17 cellular contexts compared by ENCODE assay signal in the genomic region with DNA sequence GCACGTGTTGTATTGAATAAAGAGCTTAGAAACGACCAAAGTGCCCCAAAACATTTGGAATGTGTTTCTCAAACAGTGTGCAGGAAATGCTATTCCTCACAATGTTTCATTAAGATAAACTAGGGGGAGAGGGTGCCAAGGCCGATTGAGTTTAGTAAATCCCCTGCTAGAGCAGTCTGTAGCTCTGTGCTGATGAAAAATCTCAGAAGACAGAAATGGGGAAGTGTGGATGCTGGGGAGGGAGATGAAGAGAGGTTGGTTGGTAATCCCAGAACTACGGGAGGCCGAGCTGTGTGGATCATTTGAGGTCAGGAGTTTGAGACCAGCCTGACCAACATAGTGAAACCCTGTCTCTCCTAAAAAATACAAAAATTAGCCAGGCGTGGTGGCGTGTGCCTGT.
DNase-seq lines count a peak whose midpoint lies in the region; ATAC-seq, FAIRE-seq and TF ChIP-seq lines count a peak whose summit lies in the region.
"Had no signal": no experiment of that assay in that cellular context is flagged by ENCODE, and none has a peak within 500 bp of the region (broad histone marks: within the 10 kb centered on the region; RNA-seq: fewer than 3 reads in every experiment).

No MANE protein-coding gene starts in this region.

- H2AFZ ChIP-seq in Loucy (ENCODE audit: low read length) (no peak overlapping the region; the same call in 1 of the 2 replicates), K562 (ENCODE audit: low read depth, low read length) (no peak overlapping the region)

- TF ChIP-seq POLR2A in K562 (conservative IDR thresholded peaks at IDR 0.05): no peak

- no peaks in the 10 kb centered on the region for H3K9me2 ChIP-seq in Loucy (replicated peaks; ENCODE audit: low read depth, low read length)

- DNase-seq in activated T-cell treated with anti-CD3 and anti-CD28 coated beads, Interleukin-2, amount 50 U/mL, for 72 hours: no peak
- no peak for DNase-seq in activated T-cell treated with anti-CD3 and anti-CD28 coated beads for 4 hours
- DNase-seq in K562 (ENCODE audit: extremely low read depth in 1 of 4, low spot score in 3 of 4): no peak
- DNase-seq in stimulated activated effector memory CD8-positive, alpha-beta T cell treated with anti-CD3 and anti-CD28 coated beads, Interleukin-12 subunit alpha, Interleukin-12 subunit beta, amount 100 ng/mL, for 72 hours (ENCODE audit: low spot score in 2 of 2): no peak
- DNase-seq in NCI-H446 treated with DMSO at 0.1 percent for 48 hours (lab: John Stamatoyannopoulos, UW): no peak
- DNase-seq in activated CD8-positive, alpha-beta memory T cell treated with anti-CD3 and anti-CD28 coated beads for 24 hours: no peak
- DNase-seq in iPS-NIHi11 (ENCODE audit: low spot score): no peak
- DNase-seq: GF-D8, HFFc6, KG1, MM.1S, NCI-H1105, NCI-H187, NCI-H446, NCI-H82, SIG-M5 had no signal

- H3K79me2 ChIP-seq in Loucy (ENCODE audit: insufficient read depth, low read length) (no peaks in the 10 kb centered on the region), K562 (ENCODE audit: control insufficient read depth, insufficient read depth, low read length) (no peaks in the 10 kb centered on the region)

- intact Hi-C loops in K562 (cut with micrococcal nuclease): no loop called here

- H3K27me3 ChIP-seq in Loucy (ENCODE audit: insufficient read depth, low read length, poor library complexity, severe bottlenecking) (no peaks in the 10 kb centered on the region), K562 (ENCODE audit: control insufficient read depth in 2 of 2, insufficient read depth in 2 of 2, low read length in 2 of 2) (no peaks in the 10 kb centered on the region; a peak in 1 of 5 replicates)

- TF ChIP-seq RAD21 in K562 (CRISPR knock-in tag; conservative IDR thresholded peaks at IDR 0.05 in 1 of 2, IDR thresholded peaks at IDR 0.05 in 1 of 2): no peak

- no peaks in the 10 kb centered on the region for H3F3A ChIP-seq in Loucy (ENCODE audit: low read depth)

- TF ChIP-seq CTCF in Loucy (conservative IDR thresholded peaks at IDR 0.05; ENCODE audit: low read length) (no peak), K562 (IDR thresholded peaks at IDR 0.05 in 2 of 3, conservative IDR thresholded peaks at IDR 0.05 in 1 of 3; ENCODE audit: insufficient read depth in 2 of 3, low read depth in 1 of 3, low read length in 3 of 3) (no peak)

- H3K27ac Mint-ChIP-seq in activated T-cell treated with anti-CD3 and anti-CD28 coated beads, Interleukin-2, amount 50 U/mL, for 72 hours: peak overlapping the region; percentile 79
- peak overlapping the region; percentile 74 for H3K27ac Mint-ChIP-seq in stimulated activated effector memory CD8-positive, alpha-beta T cell treated with anti-CD3 and anti-CD28 coated beads, Interleukin-12 subunit alpha, Interleukin-12 subunit beta, amount 100 ng/mL, for 72 hours
- H3K27ac Mint-ChIP-seq: HFFc6 had no signal

- H4K20me1 ChIP-seq in Loucy (ENCODE audit: insufficient read depth, low read length, poor library complexity, severe bottlenecking) (no peaks in the 10 kb centered on the region), K562 (replicated peaks; ENCODE audit: control insufficient read depth, insufficient read depth, low read length) (no peaks in the 10 kb centered on the region)

- H3K9me3 Mint-ChIP-seq in activated T-cell treated with anti-CD3 and anti-CD28 coated beads, Interleukin-2, amount 50 U/mL, for 72 hours: no peaks in the 10 kb centered on the region
- no peaks in the 10 kb centered on the region for H3K9me3 Mint-ChIP-seq in stimulated activated effector memory CD8-positive, alpha-beta T cell treated with anti-CD3 and anti-CD28 coated beads, Interleukin-12 subunit alpha, Interleukin-12 subunit beta, amount 100 ng/mL, for 72 hours
- H3K9me3 Mint-ChIP-seq: HFFc6 had no signal

- no peak overlapping the region for H3K4me3 ChIP-seq in Loucy (ENCODE audit: low read length, poor library complexity, severe bottlenecking)
- no peak overlapping the region for H3K4me3 ChIP-seq in K562

- peaks cover 9% of the 10 kb centered on the region for H3K27me3 Mint-ChIP-seq in activated T-cell treated with anti-CD3 and anti-CD28 coated beads, Interleukin-2, amount 50 U/mL, for 72 hours (ENCODE audit: low read depth)

- no peak for FAIRE-seq in K562 (lab: Jason Lieb, UNC)

- POLR2A ChIA-PET in K562 (lab: Yijun Ruan, JAX): interaction anchor here (1.0 kb wide), 1 partner anchor 10 kb away, joined by 3 read pairs; no protein-coding TSS in a partner anchor

- no peak for ATAC-seq in activated T-cell treated with anti-CD3 and anti-CD28 coated beads, Interleukin-2, amount 50 U/mL, for 72 hours (replicated peaks in 1 of 2)
- no peak for ATAC-seq in K562
- ATAC-seq in stimulated activated effector memory CD8-positive, alpha-beta T cell treated with anti-CD3 and anti-CD28 coated beads, Interleukin-12 subunit alpha, Interleukin-12 subunit beta, amount 100 ng/mL, for 72 hours: no peak

- H3K36me3 ChIP-seq in Loucy (ENCODE audit: insufficient read depth, low read length): no peaks in the 10 kb centered on the region
- H3K36me3 ChIP-seq in K562 (ENCODE audit: control insufficient read depth, insufficient read depth, low read length): no peaks in the 10 kb centered on the region

- H3K9ac ChIP-seq in Loucy (ENCODE audit: low read depth, low read length, poor library complexity, severe bottlenecking) (peak overlapping the region; percentile 4), K562 (ENCODE audit: insufficient read depth in 1 of 2, low read depth in 2 of 2, low read length in 2 of 2) (no peak overlapping the region)

- in situ Hi-C loops in K562 (cut with MboI): no loop called here

- H3K36me3 Mint-ChIP-seq in activated T-cell treated with anti-CD3 and anti-CD28 coated beads, Interleukin-2, amount 50 U/mL, for 72 hours (ENCODE audit: insufficient read depth in 2 of 2): no peaks in the 10 kb centered on the region
- H3K36me3 Mint-ChIP-seq in stimulated activated effector memory CD8-positive, alpha-beta T cell treated with anti-CD3 and anti-CD28 coated beads, Interleukin-12 subunit alpha, Interleukin-12 subunit beta, amount 100 ng/mL, for 72 hours: peaks cover 7% of the 10 kb centered on the region

- H3K4me1 ChIP-seq in Loucy (ENCODE audit: insufficient read depth, low read length, poor library complexity, severe bottlenecking) (peaks cover 62% of the 10 kb centered on the region), K562 (replicated peaks in 1 of 2; ENCODE audit: control insufficient read depth in 2 of 2, insufficient read depth in 2 of 2, low read length in 2 of 2) (no peaks in the 10 kb centered on the region)

- H3K4me1 Mint-ChIP-seq in activated T-cell treated with anti-CD3 and anti-CD28 coated beads, Interleukin-2, amount 50 U/mL, for 72 hours (ENCODE audit: low read depth): peaks cover 83% of the 10 kb centered on the region
- H3K4me1 Mint-ChIP-seq in stimulated activated effector memory CD8-positive, alpha-beta T cell treated with anti-CD3 and anti-CD28 coated beads, Interleukin-12 subunit alpha, Interleukin-12 subunit beta, amount 100 ng/mL, for 72 hours: peaks cover 29% of the 10 kb centered on the region

- peak overlapping the region in 1 of 2 donors; percentile 86 for H3K4me3 Mint-ChIP-seq in activated T-cell treated with anti-CD3 and anti-CD28 coated beads, Interleukin-2, amount 50 U/mL, for 72 hours
- H3K4me3 Mint-ChIP-seq in stimulated activated effector memory CD8-positive, alpha-beta T cell treated with anti-CD3 and anti-CD28 coated beads, Interleukin-12 subunit alpha, Interleukin-12 subunit beta, amount 100 ng/mL, for 72 hours: no peak overlapping the region
- H3K4me3 Mint-ChIP-seq: HFFc6 had no signal

- no peak overlapping the region for H3K27ac ChIP-seq in K562 (ENCODE audit: extremely low read depth, low read depth, low read length)

- no peak for TF ChIP-seq EP300 in K562 (IDR thresholded peaks at IDR 0.05; ENCODE audit: low read length)

- H3K9me3 ChIP-seq in Loucy (ENCODE audit: insufficient read depth, low read depth, low read length) (no peaks in the 10 kb centered on the region), K562 (replicated peaks; ENCODE audit: control insufficient read depth, insufficient read depth, low read depth, low read length) (no peaks in the 10 kb centered on the region)

- H3K4me2 ChIP-seq in Loucy (ENCODE audit: low read depth, low read length, poor library complexity, severe bottlenecking): peak overlapping the region; percentile 15
- no peak overlapping the region for H3K4me2 ChIP-seq in K562 (ENCODE audit: insufficient read depth, low read length)

- BruUV-seq in K562 (replicated peaks; lab: Mats Ljungman, UMichigan): no TSS peak

- H3K9me1 ChIP-seq in K562 (ENCODE audit: control insufficient read depth, insufficient read depth, low read length): no peaks in the 10 kb centered on the region

- 1% methylated on average over 6 of the region's 7 CpGs for WGBS in K562 (ENCODE audit: insufficient coverage, low coverage, missing lambda C conversion rate)

- CTCF ChIA-PET in K562 (lab: Yijun Ruan, JAX; ENCODE audit: low intra/inter-chr PET ratio): no interaction called here

TF ChIP-seq in K562, 482 proteins besides CTCF, POLR2A, EP300 and RAD21 (continues in another document):
- TF ChIP-seq ZZZ3 (IDR thresholded peaks at IDR 0.05) (no peak), ZNF184 (CRISPR knock-in tag; IDR thresholded peaks at IDR 0.05) (no peak), SPI1 (IDR thresholded peaks at IDR 0.05; ENCODE audit: borderline replicate concordance, low read depth, low read length) (peak; percentile 29; the same call in 1 of the 2 replicates), ETS2 (tag; IDR thresholded peaks at IDR 0.05; ENCODE audit: borderline replicate concordance, poor library complexity, severe bottlenecking) (no peak), STAT5B (CRISPR knock-in tag; IDR thresholded peaks at IDR 0.05) (no peak), RNF219 (CRISPR knock-in tag; IDR thresholded peaks at IDR 0.05) (no peak)
